Comparison of ENCODE assay signal across 18 cellular contexts in genomic region chr9:134787601-134788531, GRCh38.
"Had no signal": no experiment of that assay in that cellular context is flagged by ENCODE, and none has a peak within 500 bp of the region (broad histone marks: within the 10 kb centered on the region; RNA-seq: fewer than 3 reads in every experiment).

No MANE protein-coding gene starts in this region.

- H3K4me3 Mint-ChIP-seq: naive thymus-derived CD4-positive, alpha-beta T cell; nephron progenitor cell; stimulated activated naive B cell treated with anti-CD40 and anti-IgM and Interleukin-4, amounts not matched to agents 10 μg/mL and 1 μg/mL and 100 μg/mL, for 72 hours; stimulated activated naive CD8-positive, alpha-beta T cell treated with anti-CD3 and anti-CD28 coated beads, Interleukin-15, amount 100 ng/mL, for 72 hours; type B pancreatic cell had no signal

- H3K27me3 ChIP-seq: gastrocnemius medialis, uterus had no signal

- DNase-seq: central memory CD4-positive, alpha-beta T cell; cortex of kidney; effector CD8-positive, alpha-beta T cell; gastrocnemius medialis; glutamatergic neuron; kidney glomerular epithelial cell; mesendoderm; naive thymus-derived CD4-positive, alpha-beta T cell; nephron progenitor cell; stimulated activated CD4-positive, alpha-beta T cell treated with anti-CD3 and anti-CD28 coated beads, Interleukin-2, amount 100 ng/mL, for 24 hours; stimulated activated CD4-positive, alpha-beta T cell treated with anti-CD3 and anti-CD28 coated beads, Interleukin-4, amount 100 ng/mL, for 4 hours; stimulated activated naive B cell treated with anti-CD40 and anti-IgM and Interleukin-4, amounts not matched to agents 10 μg/mL and 1 μg/mL and 100 μg/mL, for 72 hours; stimulated activated naive CD8-positive, alpha-beta T cell treated with anti-CD3 and anti-CD28 coated beads, Interleukin-15, amount 100 ng/mL, for 72 hours; uterus had no signal

- H3K36me3 Mint-ChIP-seq: naive thymus-derived CD4-positive, alpha-beta T cell; stimulated activated naive B cell treated with anti-CD40 and anti-IgM and Interleukin-4, amounts not matched to agents 10 μg/mL and 1 μg/mL and 100 μg/mL, for 72 hours; type B pancreatic cell had no signal

- H3K36me3 ChIP-seq: gastrocnemius medialis, uterus had no signal

- H3K27me3 Mint-ChIP-seq: progenitor cell of endocrine pancreas had no signal

- H3K27ac Mint-ChIP-seq: naive thymus-derived CD4-positive, alpha-beta T cell; nephron progenitor cell; progenitor cell of endocrine pancreas; stimulated activated naive B cell treated with anti-CD40 and anti-IgM and Interleukin-4, amounts not matched to agents 10 μg/mL and 1 μg/mL and 100 μg/mL, for 72 hours; stimulated activated naive CD8-positive, alpha-beta T cell treated with anti-CD3 and anti-CD28 coated beads, Interleukin-15, amount 100 ng/mL, for 72 hours; type B pancreatic cell had no signal

- H3K4me1 Mint-ChIP-seq: stimulated activated naive CD8-positive, alpha-beta T cell treated with anti-CD3 and anti-CD28 coated beads, Interleukin-15, amount 100 ng/mL, for 72 hours had no signal

- H3K4me1 ChIP-seq: gastrocnemius medialis, uterus had no signal

- H3K9me3 ChIP-seq: gastrocnemius medialis, thoracic aorta, uterus had no signal

- H3K27ac ChIP-seq: gastrocnemius medialis, thoracic aorta, uterus had no signal

- H3K9me3 Mint-ChIP-seq: naive thymus-derived CD4-positive, alpha-beta T cell; nephron progenitor cell; stimulated activated naive CD8-positive, alpha-beta T cell treated with anti-CD3 and anti-CD28 coated beads, Interleukin-15, amount 100 ng/mL, for 72 hours; type B pancreatic cell had no signal

- H3K4me3 ChIP-seq: dorsolateral prefrontal cortex, gastrocnemius medialis, thoracic aorta, uterus had no signal
